In genomic region chr20:44460795-44461141, GRCh38 we compare ENCODE assay signal across 8 cellular contexts. TPM values are rescaled to one million over a fixed set of nuclear protein-coding genes. Genes with fewer than 3 reads are reported as not detected.
DNase-seq lines count a peak whose midpoint lies in the region; ATAC-seq and TF ChIP-seq lines count a peak whose summit lies in the region.

No MANE protein-coding gene starts in this region.

- in situ Hi-C loops in KBM-7 (cut with MboI; ENCODE audit: low pct_unique_long_range_greater_than_20kb, low sequenced_read_pairs): no loop called here

- no peaks in the 10 kb centered on the region for H3K9me3 Mint-ChIP-seq in Caco-2 (ENCODE audit: unreplicated experiment)
- no peaks in the 10 kb centered on the region for H3K9me3 Mint-ChIP-seq in activated T-helper 17 cell treated with anti-CD3 and anti-CD28 coated beads, Interleukin-2, amount 50 U/mL, for 72 hours

- peak in 1 of 2 experiments; percentile 69 for DNase-seq in Caco-2
- DNase-seq in KBM-7: peak; percentile 48
- peak; percentile 35 for DNase-seq in SKM-1 treated with dmso at 0.1 percent for 144 hours (lab: John Stamatoyannopoulos, UW; ENCODE audit: unreplicated experiment)
- peak; percentile 40 for DNase-seq in iris pigment epithelial cell (ENCODE audit: low read depth)
- no peak for DNase-seq in NCI-H128 (lab: John Stamatoyannopoulos, UW; ENCODE audit: unreplicated experiment)

- intact Hi-C loops in Caco-2 (cut with micrococcal nuclease; ENCODE audit: unreplicated experiment): loop anchor here (1.0 to 2.0 kb wide), 3 partner anchors 66 to 245 kb away; no protein-coding TSS in a partner anchor

- ATAC-seq in HG03196 (IDR thresholded peaks at IDR 0.05; ENCODE audit: unreplicated experiment): no peak
- ATAC-seq in activated T-helper 17 cell treated with anti-CD3 and anti-CD28 coated beads, Interleukin-2, amount 50 U/mL, for 72 hours (replicated peaks): no peak
- no peak for ATAC-seq in HG02623 (IDR thresholded peaks at IDR 0.05; ENCODE audit: unreplicated experiment)

- H3K36me3 ChIP-seq in Caco-2 (ENCODE audit: control insufficient read depth, insufficient read depth, low read length): no peaks in the 10 kb centered on the region

- no peaks in the 10 kb centered on the region for H3K27me3 Mint-ChIP-seq in Caco-2 (ENCODE audit: insufficient read depth, unreplicated experiment)
- H3K27me3 Mint-ChIP-seq in activated T-helper 17 cell treated with anti-CD3 and anti-CD28 coated beads, Interleukin-2, amount 50 U/mL, for 72 hours: no peaks in the 10 kb centered on the region

- H3K27ac Mint-ChIP-seq in Caco-2 (ENCODE audit: unreplicated experiment): no peak overlapping the region
- no peak overlapping the region for H3K27ac Mint-ChIP-seq in activated T-helper 17 cell treated with anti-CD3 and anti-CD28 coated beads, Interleukin-2, amount 50 U/mL, for 72 hours

- BruUV-seq in Caco-2 (replicated peaks; lab: Mats Ljungman, UMichigan): no TSS peak

- H3K4me1 ChIP-seq in Caco-2: peaks cover 9% of the 10 kb centered on the region

- H3K36me3 Mint-ChIP-seq in Caco-2 (ENCODE audit: insufficient read depth, unreplicated experiment): no peaks in the 10 kb centered on the region
- no peaks in the 10 kb centered on the region for H3K36me3 Mint-ChIP-seq in activated T-helper 17 cell treated with anti-CD3 and anti-CD28 coated beads, Interleukin-2, amount 50 U/mL, for 72 hours (ENCODE audit: low read depth)

- POLR2A ChIA-PET in Caco-2 (lab: Charles Lee): no interaction called here

- no peak overlapping the region for H3K4me3 Mint-ChIP-seq in Caco-2 (ENCODE audit: unreplicated experiment)
- H3K4me3 Mint-ChIP-seq in activated T-helper 17 cell treated with anti-CD3 and anti-CD28 coated beads, Interleukin-2, amount 50 U/mL, for 72 hours: no peak overlapping the region

- no peaks in the 10 kb centered on the region for H3K27me3 ChIP-seq in Caco-2 (replicated peaks; ENCODE audit: control insufficient read depth, insufficient read depth, low read length)

- no peaks in the 10 kb centered on the region for H3K4me1 Mint-ChIP-seq in Caco-2 (ENCODE audit: low read depth, unreplicated experiment)
- no peaks in the 10 kb centered on the region for H3K4me1 Mint-ChIP-seq in activated T-helper 17 cell treated with anti-CD3 and anti-CD28 coated beads, Interleukin-2, amount 50 U/mL, for 72 hours

- TF ChIP-seq CTCF in Caco-2 (IDR thresholded peaks at IDR 0.05; ENCODE audit: insufficient read depth in 1 of 2, low read depth in 1 of 2, low read length in 1 of 2, severe bottlenecking in 1 of 2, unreplicated experiment in 1 of 2): peak; percentile 73 to 82

- no peaks in the 10 kb centered on the region for H3K9me3 ChIP-seq in Caco-2

- no peak overlapping the region for H3K4me3 ChIP-seq in Caco-2 (ENCODE audit: low read depth, low read length)

- CTCF ChIA-PET in Caco-2 (lab: Charles Lee): interaction anchor here (1.0 to 3.3 kb wide), 6 partner anchors 11 to 344 kb away, joined by 3 to 38 read pairs (median 4); no protein-coding TSS in a partner anchor

RNA-seq across cellular contexts. Expression of gene TTPAL, which starts 14.9 kb away (rescaled TPM):
- 53.9 and 54.6 TPM in 2 replicates for total RNA-seq in Caco-2 (2022)
- total RNA-seq in activated T-helper 17 cell treated with anti-CD3 and anti-CD28 coated beads, Interleukin-2, amount 50 U/mL, for 72 hours: 10 to 100 TPM; 15.5 to 23.0 TPM
